Comparison of ENCODE assay signal across 8 cellular contexts in the genomic region with DNA sequence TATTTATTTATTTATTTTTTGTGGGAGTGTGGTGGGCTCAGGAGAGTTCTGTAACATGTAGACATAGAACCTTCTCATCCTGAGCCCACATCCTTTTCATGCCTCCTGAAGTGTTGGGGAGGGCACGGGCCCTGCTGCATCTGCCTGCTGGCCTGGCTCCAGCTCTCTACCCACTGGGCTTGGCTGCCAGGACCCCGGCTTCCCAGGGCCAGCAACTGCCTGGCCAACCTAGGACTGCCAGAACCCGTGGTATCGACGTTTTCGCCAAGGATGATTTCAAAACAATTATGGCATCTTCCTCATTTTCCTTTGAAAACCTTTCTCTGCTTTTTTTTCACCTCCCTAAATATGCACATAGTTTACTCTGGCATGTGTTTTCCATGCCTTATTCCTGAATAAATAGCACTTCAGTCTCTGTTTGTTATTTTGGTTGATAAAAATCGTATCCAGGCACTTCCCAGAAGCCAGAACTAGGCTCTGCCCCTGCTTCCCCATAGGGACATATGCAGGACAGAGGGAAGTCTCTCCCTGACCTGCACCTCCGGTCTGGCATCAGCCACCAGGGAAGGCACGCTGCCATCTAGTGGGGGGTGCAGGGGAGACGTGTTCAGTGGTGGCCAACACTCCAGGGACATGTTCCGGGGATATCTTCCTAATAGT. TPM values are rescaled to one million over a fixed set of nuclear protein-coding genes. Genes with fewer than 3 reads are reported as not detected.
DNase-seq lines count a peak whose midpoint lies in the region; ATAC-seq, FAIRE-seq and TF ChIP-seq lines count a peak whose summit lies in the region.

No MANE protein-coding gene starts in this region.

- H3K36me3 Mint-ChIP-seq in CD4-positive, alpha-beta T cell (ENCODE audit: low read depth), result peaks cover 87% of the 10 kb centered on the region

- WGBS in heart right ventricle, 2 donors, result 27 to 36% methylated on average over 11 of the region's 11 CpGs
- WGBS in small intestine, 3 donors, result 38 to 43% (median 39%) methylated on average over 11 of the region's 11 CpGs

- no peak overlapping the region for H3K4me3 Mint-ChIP-seq in CD4-positive, alpha-beta T cell

- H3K79me2 ChIP-seq in OCI-LY7 (ENCODE audit: insufficient read depth, low read depth, low read length), result peaks cover 3% of the 10 kb centered on the region; the same call in 1 of the 2 replicates

- no peak overlapping the region for H3K4me2 ChIP-seq in OCI-LY7 (ENCODE audit: low read length)

- peak; percentile 91 for TF ChIP-seq CTCF in CD4-positive, alpha-beta T cell (IDR thresholded peaks at IDR 0.05)
- TF ChIP-seq CTCF in OCI-LY7 (conservative IDR thresholded peaks at IDR 0.05; ENCODE audit: low read length) (peak; percentile 87), heart right ventricle (IDR thresholded peaks at IDR 0.05) (peak; percentile 26 to 65 (median 52))

- DNase-seq in CD4-positive, alpha-beta T cell, result peak; percentile 30 to 66 (median 38)
- DNase-seq in OCI-LY7 (ENCODE audit: low spot score), result peak; percentile 54
- peak; percentile 67 for DNase-seq in activated naive CD4-positive, alpha-beta T cell treated with anti-CD3 and anti-CD28 coated beads, Interleukin-2, amount 50 U/mL, for 16 hours
- DNase-seq in heart right ventricle, result peak; percentile 70 to 81
- DNase-seq in small intestine, result peak; percentile 70

- POLR2A ChIA-PET in CD4-positive, alpha-beta T cell (lab: Charles Lee), result interaction anchor here (3.6 kb wide), 1 partner anchor 13 kb away, joined by 12 read pairs; no protein-coding TSS in a partner anchor
- POLR2A ChIA-PET in OCI-LY7 (lab: Charles Lee), result no interaction called here

- no peak overlapping the region for H3K27ac ChIP-seq in CD4-positive, alpha-beta T cell (ENCODE audit: low read depth, low read length)
- no peak overlapping the region for H3K27ac ChIP-seq in OCI-LY7 (ENCODE audit: low read depth, low read length, poor library complexity, severe bottlenecking)
- peak overlapping the region in 2 of 10 donors; percentile 31 to 33 for H3K27ac ChIP-seq in heart right ventricle
- H3K27ac ChIP-seq in small intestine (ENCODE audit: low read depth in 1 of 2, low read length in 1 of 2), result no peak overlapping the region

- H3K36me3 ChIP-seq in OCI-LY7 (ENCODE audit: insufficient read depth, low read length), result peaks cover 73% of the 10 kb centered on the region
- H3K36me3 ChIP-seq in heart right ventricle, result no peaks in the 10 kb centered on the region
- no peaks in the 10 kb centered on the region for H3K36me3 ChIP-seq in small intestine (ENCODE audit: control insufficient read depth in 2 of 2, insufficient read depth in 2 of 2, low read length in 2 of 2)

- CTCF ChIA-PET in CD4-positive, alpha-beta T cell (lab: Charles Lee), result no interaction called here
- CTCF ChIA-PET in OCI-LY7 (lab: Charles Lee; ENCODE audit: unreplicated experiment), result no interaction called here

- H3K4me1 ChIP-seq in OCI-LY7 (ENCODE audit: insufficient read depth, low read length, poor library complexity, severe bottlenecking) (no peaks in the 10 kb centered on the region), heart right ventricle (peaks cover 0 to 15% (median 11%) of the 10 kb centered on the region in 9 donors), small intestine (ENCODE audit: control insufficient read depth in 2 of 2, insufficient read depth in 1 of 2, low read depth in 1 of 2, low read length in 1 of 2) (no peaks in the 10 kb centered on the region)

- H3K4me3 ChIP-seq in OCI-LY7 (ENCODE audit: low read depth, low read length, poor library complexity, severe bottlenecking), result no peak overlapping the region
- H3K4me3 ChIP-seq in heart right ventricle, result no peak overlapping the region
- H3K4me3 ChIP-seq in small intestine (ENCODE audit: low read depth in 1 of 2, low read length in 2 of 2), result no peak overlapping the region

- H3K27me3 Mint-ChIP-seq in CD4-positive, alpha-beta T cell, result no peaks in the 10 kb centered on the region

- no peaks in the 10 kb centered on the region for H3K9me3 Mint-ChIP-seq in CD4-positive, alpha-beta T cell

- no peak overlapping the region for H2AFZ ChIP-seq in OCI-LY7 (ENCODE audit: low read length)

- FAIRE-seq in small intestine (lab: Jason Lieb, UNC), result no peak

- H3K9me3 ChIP-seq in CD4-positive, alpha-beta T cell (ENCODE audit: control insufficient read depth, low read length), result no peaks in the 10 kb centered on the region
- H3K9me3 ChIP-seq in OCI-LY7 (ENCODE audit: low read length) (no peaks in the 10 kb centered on the region), heart right ventricle (no peaks in the 10 kb centered on the region), small intestine (ENCODE audit: control insufficient read depth, low read depth) (no peaks in the 10 kb centered on the region)

- no peaks in the 10 kb centered on the region for H4K20me1 ChIP-seq in OCI-LY7 (ENCODE audit: insufficient read depth, low read length)

- peak overlapping the region; percentile 19 for H3K27ac Mint-ChIP-seq in CD4-positive, alpha-beta T cell

- H3K4me1 Mint-ChIP-seq in CD4-positive, alpha-beta T cell (ENCODE audit: low read depth), result peaks cover 56% of the 10 kb centered on the region

- ATAC-seq in CD4-positive, alpha-beta T cell (ENCODE audit: poor library complexity), result peak; percentile 76
- ATAC-seq in GM21825 (IDR thresholded peaks at IDR 0.05; ENCODE audit: unreplicated experiment) (peak; percentile 61), heart right ventricle (peak; percentile 66 to 96 (median 89)), GM21529 (IDR thresholded peaks at IDR 0.05; ENCODE audit: unreplicated experiment) (no peak), GM18861 (IDR thresholded peaks at IDR 0.05; ENCODE audit: unreplicated experiment) (no peak)

- no peaks in the 10 kb centered on the region for H3K27me3 ChIP-seq in CD4-positive, alpha-beta T cell (ENCODE audit: control insufficient read depth, insufficient read depth, low read length)
- H3K27me3 ChIP-seq in heart right ventricle (no peaks in the 10 kb centered on the region), small intestine (ENCODE audit: control insufficient read depth in 2 of 2, insufficient read depth in 2 of 2, low read length in 2 of 2) (no peaks in the 10 kb centered on the region)

- no peaks in the 10 kb centered on the region for H3K9me2 ChIP-seq in OCI-LY7 (ENCODE audit: insufficient read depth, low read length)

- intact Hi-C loops in CD4-positive, alpha-beta T cell (cut with DNase I, micrococcal nuclease), result loop anchor here in 1 of 2 experiments (2.0 to 10.0 kb wide), 2 partner anchors 15 to 221 kb away; a partner anchor contains a TSS
- intact Hi-C loops in OCI-LY7 (cut with micrococcal nuclease; ENCODE audit: unreplicated experiment) (no loop called here), heart right ventricle (cut with DNase I) (no loop called here)

- BruUV-seq in OCI-LY7 (replicated peaks; lab: Mats Ljungman, UMichigan), result no TSS peak

RNA-seq across cellular contexts. Expression of a gene that starts 31.0 kb away (rescaled TPM):
- not detected for total RNA-seq in CD4-positive, alpha-beta T cell
- not detected in 2 replicates for total RNA-seq in OCI-LY7 (2014; rRNA removed; shearing (Covaris generic))
- 0.95 TPM in 1 of 2 replicates, not detected in the other for total RNA-seq in OCI-LY7 (2022)
- 1 to 10 TPM in 1 of 10 donors, under 1 TPM in 2, not detected in 7; 0.27 to 1.1 (median 0.49) TPM for total RNA-seq in heart right ventricle
- 1 to 10 TPM in 1 of 2 donors, under 1 TPM in 1; 0.22 to 6.3 TPM for polyA plus RNA-seq in heart right ventricle
- polyA plus RNA-seq in small intestine, result under 1 TPM in 1 of 3 donors, not detected in 2; 0.01 TPM

Comparison
In these comparisons a context has a peak if more than half of its experiments do, and no peak if none do; other contexts are left out.
1. ATAC-seq: peak in CD4-positive, alpha-beta T cell (single experiment), GM21825 (single experiment) and heart right ventricle (8 of 8); none in GM21529 (single experiment) and GM18861 (single experiment).
2. Peak in every context shown above with its lines, with median percentiles within 50 percentile points of each other: DNase-seq and CTCF ChIP-seq.